ENCODE assay signal across 14 cellular contexts in genomic region chr12:124795081-124795948, GRCh38.
DNase-seq lines count a peak whose midpoint lies in the region; ATAC-seq and TF ChIP-seq lines count a peak whose summit lies in the region.
"Had no signal": no experiment of that assay in that cellular context is flagged by ENCODE, and none has a peak within 500 bp of the region (broad histone marks: within the 10 kb centered on the region; RNA-seq: fewer than 3 reads in every experiment).

No MANE protein-coding gene starts in this region.

- H3K4me3 ChIP-seq in OCI-LY3 (ENCODE audit: low read length), result no peak overlapping the region
- H3K4me3 ChIP-seq in SK-N-SH (ENCODE audit: low read depth in 2 of 2, low read length in 1 of 2), result no peak overlapping the region
- H3K4me3 ChIP-seq: cardiac muscle cell, mucosa of descending colon, tibial artery had no signal

- H3K9me3 ChIP-seq in OCI-LY3 (ENCODE audit: insufficient read depth, low read length) (no peaks in the 10 kb centered on the region), SK-N-SH (no peaks in the 10 kb centered on the region)
- H3K9me3 ChIP-seq: mucosa of descending colon, tibial artery had no signal

- peak; percentile 82 for DNase-seq in GM10266 (ENCODE audit: extremely low spot score)
- DNase-seq in SK-N-SH, result no peak
- no peak for DNase-seq in kidney tubule cell (ENCODE audit: low spot score)
- no peak for DNase-seq in EL
- no peak for DNase-seq in activated CD4-positive, CD25-positive, alpha-beta regulatory T cell (lab: John Stamatoyannopoulos, UW)
- DNase-seq: mucosa of descending colon, NCI-H226, Right ventricle myocardium superior, tibial artery had no signal

- H3K4me1 ChIP-seq in OCI-LY3 (ENCODE audit: low read length) (peaks cover 20% of the 10 kb centered on the region), SK-N-SH (ENCODE audit: control insufficient read depth in 1 of 2, insufficient read depth in 2 of 2, low read depth in 1 of 2, low read length in 1 of 2) (peaks cover 0 to 6% of the 10 kb centered on the region in 2 experiments; a peak in 1 of 4 replicates)
- H3K4me1 ChIP-seq: tibial artery had no signal

- peak overlapping the region; percentile 10; the same call in 1 of the 2 replicates for H3K27ac ChIP-seq in OCI-LY3 (ENCODE audit: low read length)
- H3K27ac ChIP-seq in SK-N-SH (ENCODE audit: low read depth in 2 of 2, low read length in 1 of 2), result no peak overlapping the region
- H3K27ac ChIP-seq: C4-2B, cardiac muscle cell, tibial artery had no signal

- TF ChIP-seq EP300 in SK-N-SH (IDR thresholded peaks at IDR 0.05; ENCODE audit: borderline replicate concordance in 1 of 2, low read depth in 1 of 2, low read length in 1 of 2), result no peak

- CTCF ChIA-PET in SK-N-SH (lab: Yijun Ruan, JAX), result interaction anchor here (0.9 kb wide), 1 partner anchor 28 kb away, joined by 3 read pairs; no protein-coding TSS in a partner anchor

- TF ChIP-seq CTCF in GM10266 (IDR thresholded peaks at IDR 0.05; ENCODE audit: control insufficient read depth, insufficient read depth, low read depth, missing control alignments) (no peak), OCI-LY3 (IDR thresholded peaks at IDR 0.05; ENCODE audit: low read depth, low read length) (no peak), SK-N-SH (IDR thresholded peaks at IDR 0.05) (no peak)

- H2AFZ ChIP-seq in OCI-LY3 (ENCODE audit: low read depth, low read length), result no peak overlapping the region
- H2AFZ ChIP-seq in SK-N-SH (ENCODE audit: low read depth), result no peak overlapping the region

- no peak for TF ChIP-seq RAD21 in SK-N-SH (IDR thresholded peaks at IDR 0.05; ENCODE audit: low read length)

- 87% methylated on average over 4 of the region's 6 CpGs for WGBS in SK-N-SH (ENCODE audit: low lambda C conversion rate)

- H3K4me2 ChIP-seq in OCI-LY3 (ENCODE audit: low read length), result peak overlapping the region; percentile 16; the same call in 1 of the 2 replicates
- H3K4me2 ChIP-seq in SK-N-SH, result no peak overlapping the region

- H3F3A ChIP-seq in SK-N-SH (replicated peaks; ENCODE audit: insufficient read depth), result no peaks in the 10 kb centered on the region

- no peaks in the 10 kb centered on the region for H3K27me3 ChIP-seq in OCI-LY3 (ENCODE audit: low read depth, low read length)
- no peaks in the 10 kb centered on the region for H3K27me3 ChIP-seq in SK-N-SH (ENCODE audit: insufficient read depth)
- H3K27me3 ChIP-seq: cardiac muscle cell, tibial artery had no signal

- H3K9me2 ChIP-seq in SK-N-SH, result no peaks in the 10 kb centered on the region

- POLR2A ChIA-PET in SK-N-SH (lab: Yijun Ruan, JAX), result no interaction called here

- H3K79me2 ChIP-seq in OCI-LY3 (ENCODE audit: low read length) (no peaks in the 10 kb centered on the region), SK-N-SH (ENCODE audit: insufficient read depth) (no peaks in the 10 kb centered on the region)

- H3K36me3 ChIP-seq in OCI-LY3 (replicated peaks; ENCODE audit: low read depth, low read length) (peaks cover 38% of the 10 kb centered on the region), SK-N-SH (replicated peaks in 1 of 2; ENCODE audit: control insufficient read depth in 1 of 2, insufficient read depth in 2 of 2, low read length in 1 of 2) (peaks cover 0 to 4% of the 10 kb centered on the region in 2 experiments)
- H3K36me3 ChIP-seq: cardiac muscle cell had no signal

- no peak overlapping the region; the same call in 1 of the 2 replicates for H3K9ac ChIP-seq in OCI-LY3 (ENCODE audit: low read length)
- no peak overlapping the region for H3K9ac ChIP-seq in SK-N-SH

- ATAC-seq in GM19025 (IDR thresholded peaks at IDR 0.05; ENCODE audit: low read depth, unreplicated experiment) (peak; percentile 81), HG02610 (IDR thresholded peaks at IDR 0.05; ENCODE audit: unreplicated experiment) (peak; percentile 77)
- ATAC-seq: mucosa of descending colon had no signal

- H4K20me1 ChIP-seq in OCI-LY3 (ENCODE audit: insufficient read depth, low read length) (no peaks in the 10 kb centered on the region), SK-N-SH (ENCODE audit: insufficient read depth) (no peaks in the 10 kb centered on the region)

TF ChIP-seq in SK-N-SH, 30 proteins besides CTCF, POLR2A, EP300 and RAD21:
- TF ChIP-seq CHD2 (IDR thresholded peaks at IDR 0.05; ENCODE audit: low read length, partially characterized antibody) (no peak), TAF1 (IDR thresholded peaks at IDR 0.05; ENCODE audit: borderline replicate concordance, low read depth, low read length) (no peak)
